1 cellular context compared by ENCODE assay signal in the genomic region with DNA sequence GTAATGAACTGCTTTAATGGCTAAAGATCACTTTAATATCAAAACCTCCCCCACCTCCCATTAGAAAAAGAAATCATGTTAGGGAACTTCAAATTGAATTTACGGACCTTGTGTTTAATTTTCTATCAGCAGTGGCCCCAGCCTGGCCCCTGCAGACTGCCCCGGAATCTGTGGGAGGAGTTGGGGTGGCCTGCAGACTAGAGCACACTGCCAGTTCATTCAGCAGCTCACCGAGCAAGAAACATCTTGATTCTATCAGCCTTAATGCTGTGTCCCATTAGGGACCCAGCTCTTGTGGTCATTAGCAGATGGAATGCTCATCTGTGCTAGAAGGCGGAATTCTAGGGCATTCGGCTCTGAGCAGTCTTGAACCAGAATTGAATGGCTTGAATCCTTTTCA.
TF ChIP-seq lines count a peak whose summit lies in the region.

No MANE protein-coding gene starts in this region.

TF ChIP-seq in IMR-90, 13 proteins besides CTCF, POLR2A, EP300 and RAD21:
- TF ChIP-seq NFE2L2 (IDR thresholded peaks at IDR 0.05; ENCODE audit: low read depth, low read length) = no peak
- TF ChIP-seq BHLHE40 (IDR thresholded peaks at IDR 0.05; ENCODE audit: low read depth, low read length) = no peak
- TF ChIP-seq MAFK (IDR thresholded peaks at IDR 0.05; ENCODE audit: low read depth, low read length) = no peak
- no peak for TF ChIP-seq CEBPB (IDR thresholded peaks at IDR 0.05; ENCODE audit: low read depth, low read length)
- TF ChIP-seq CHD1 (IDR thresholded peaks at IDR 0.05; ENCODE audit: low read depth, low read length) = no peak
- no peak for TF ChIP-seq RCOR1 (IDR thresholded peaks at IDR 0.05; ENCODE audit: insufficient replicate concordance, low read length)
- no peak for TF ChIP-seq MAZ (IDR thresholded peaks at IDR 0.05; ENCODE audit: borderline replicate concordance, low read depth, low read length)
- TF ChIP-seq SMC3 (IDR thresholded peaks at IDR 0.05; ENCODE audit: low read depth, low read length) = no peak
- no peak for TF ChIP-seq FOS (IDR thresholded peaks at IDR 0.05; ENCODE audit: low read depth, low read length)
- TF ChIP-seq RFX5 (IDR thresholded peaks at IDR 0.05; ENCODE audit: low read depth, low read length) = no peak
